In the genomic region with DNA sequence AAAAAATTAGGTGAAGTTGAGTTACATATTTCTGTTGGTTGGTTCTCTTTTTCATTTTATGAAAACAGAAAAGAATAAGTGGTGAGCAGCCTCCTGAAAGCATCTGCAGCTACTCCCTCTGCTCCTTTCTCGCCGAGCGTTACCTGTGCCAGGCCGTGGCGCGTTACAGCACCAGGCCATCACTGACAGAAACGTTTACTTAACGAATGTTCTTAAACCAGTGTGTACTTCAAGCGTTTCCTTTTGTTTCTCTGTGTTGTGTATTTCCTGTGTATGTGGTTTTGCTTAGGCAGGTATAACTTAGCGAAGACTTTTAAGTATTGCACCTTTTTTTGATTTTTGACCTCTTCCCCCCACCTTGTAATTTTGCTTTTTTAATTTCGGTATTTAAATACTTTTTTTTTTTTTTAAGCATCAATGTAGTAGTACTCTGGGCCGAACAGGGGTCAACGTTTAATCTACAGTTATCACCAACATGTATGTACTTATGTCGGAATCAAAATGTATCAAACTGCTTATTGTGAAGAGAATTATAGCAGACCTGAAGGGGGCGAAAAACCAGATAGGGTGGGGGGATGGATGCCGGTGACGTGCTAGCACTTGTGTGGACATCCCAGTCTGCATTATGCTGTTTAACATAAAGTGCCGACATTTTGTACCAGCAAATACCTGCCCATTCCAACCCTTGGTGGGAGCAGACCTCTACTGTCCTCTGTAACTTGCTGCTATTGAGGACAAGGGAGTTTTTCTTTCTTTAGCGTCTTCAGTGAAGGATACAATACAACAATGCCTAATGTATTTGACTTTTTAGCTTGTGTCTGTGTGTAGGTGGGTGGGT, we compare ENCODE assay signal across 15 cellular contexts. TPM values are rescaled to one million over a fixed set of nuclear protein-coding genes. Genes with fewer than 3 reads are reported as not detected.
DNase-seq lines count a peak whose midpoint lies in the region; ATAC-seq and TF ChIP-seq lines count a peak whose summit lies in the region.
"Had no signal": no experiment of that assay in that cellular context is flagged by ENCODE, and none has a peak within 500 bp of the region (broad histone marks: within the 10 kb centered on the region; RNA-seq: fewer than 3 reads in every experiment).

No MANE protein-coding gene starts in this region.

- no peak for TF ChIP-seq CTCF in esophagus muscularis mucosa (IDR thresholded peaks at IDR 0.05)

- H3K36me3 Mint-ChIP-seq in T-helper 1 cell treated with Interleukin-12 subunit alpha and Interleukin-12 subunit beta and Interleukin-4 antibody, amounts not matched to agents 30 μg/mL and 1 μg/mL, for 36 hours (ENCODE audit: low read depth) = peaks cover 50% of the 10 kb centered on the region
- peaks cover 58% of the 10 kb centered on the region for H3K36me3 Mint-ChIP-seq in activated T-cell treated with anti-CD3 and anti-CD28 coated beads, Interleukin-2, amount 50 U/mL, for 24 hours (ENCODE audit: low read depth)

- H3K9me3 ChIP-seq in esophagus muscularis mucosa = no peaks in the 10 kb centered on the region
- H3K9me3 ChIP-seq: MG63 had no signal

- ATAC-seq in stimulated activated naive CD8-positive, alpha-beta T cell treated with anti-CD3 and anti-CD28 coated beads, Interleukin-15, amount 100 ng/mL, for 72 hours = peak; percentile 73
- ATAC-seq in HG03280 (IDR thresholded peaks at IDR 0.05; ENCODE audit: unreplicated experiment) = no peak
- ATAC-seq: right cardiac atrium had no signal

- peaks cover 0 to 36% (median 29%) of the 10 kb centered on the region in 4 donors for H3K4me1 ChIP-seq in esophagus muscularis mucosa

- H3K27me3 Mint-ChIP-seq in T-helper 1 cell treated with Interleukin-12 subunit alpha and Interleukin-12 subunit beta and Interleukin-4 antibody, amounts not matched to agents 30 μg/mL and 1 μg/mL, for 36 hours (ENCODE audit: low read depth) = no peaks in the 10 kb centered on the region
- no peaks in the 10 kb centered on the region for H3K27me3 Mint-ChIP-seq in activated T-cell treated with anti-CD3 and anti-CD28 coated beads, Interleukin-2, amount 50 U/mL, for 24 hours
- no peaks in the 10 kb centered on the region for H3K27me3 Mint-ChIP-seq in stimulated activated naive CD8-positive, alpha-beta T cell treated with anti-CD3 and anti-CD28 coated beads, Interleukin-15, amount 100 ng/mL, for 72 hours
- H3K27me3 Mint-ChIP-seq: dendritic cell treated with granulocyte-macrophage colony-stimulating factor and Interleukin-4, amounts not matched to agents 40 ng/mL and 50 ng/mL, for 4 days had no signal

- H3K4me3 Mint-ChIP-seq in T-helper 1 cell treated with Interleukin-12 subunit alpha and Interleukin-12 subunit beta and Interleukin-4 antibody, amounts not matched to agents 30 μg/mL and 1 μg/mL, for 36 hours = peak overlapping the region; percentile 83
- H3K4me3 Mint-ChIP-seq in activated T-cell treated with anti-CD3 and anti-CD28 coated beads, Interleukin-2, amount 50 U/mL, for 24 hours = peak overlapping the region; percentile 71
- peak overlapping the region; percentile 75 to 83 for H3K4me3 Mint-ChIP-seq in stimulated activated naive CD8-positive, alpha-beta T cell treated with anti-CD3 and anti-CD28 coated beads, Interleukin-15, amount 100 ng/mL, for 72 hours
- H3K4me3 Mint-ChIP-seq: dendritic cell treated with granulocyte-macrophage colony-stimulating factor and Interleukin-4, amounts not matched to agents 40 ng/mL and 50 ng/mL, for 4 days had no signal

- TF ChIP-seq POLR2A in esophagus muscularis mucosa (IDR thresholded peaks at IDR 0.05; ENCODE audit: low read depth) = no peak

- peaks cover 23 to 59% (median 44%) of the 10 kb centered on the region in 4 donors for H3K36me3 ChIP-seq in esophagus muscularis mucosa

- no peaks in the 10 kb centered on the region for H3K27me3 ChIP-seq in esophagus muscularis mucosa
- H3K27me3 ChIP-seq: MG63 had no signal

- H3K27ac Mint-ChIP-seq in T-helper 1 cell treated with Interleukin-12 subunit alpha and Interleukin-12 subunit beta and Interleukin-4 antibody, amounts not matched to agents 30 μg/mL and 1 μg/mL, for 36 hours = peak overlapping the region; percentile 99
- H3K27ac Mint-ChIP-seq in activated T-cell treated with anti-CD3 and anti-CD28 coated beads, Interleukin-2, amount 50 U/mL, for 24 hours = peak overlapping the region; percentile 96
- H3K27ac Mint-ChIP-seq in stimulated activated naive CD8-positive, alpha-beta T cell treated with anti-CD3 and anti-CD28 coated beads, Interleukin-15, amount 100 ng/mL, for 72 hours = peak overlapping the region; percentile 89 to 93
- H3K27ac Mint-ChIP-seq: dendritic cell treated with granulocyte-macrophage colony-stimulating factor and Interleukin-4, amounts not matched to agents 40 ng/mL and 50 ng/mL, for 4 days had no signal

- no peaks in the 10 kb centered on the region for H3K9me3 Mint-ChIP-seq in T-helper 1 cell treated with Interleukin-12 subunit alpha and Interleukin-12 subunit beta and Interleukin-4 antibody, amounts not matched to agents 30 μg/mL and 1 μg/mL, for 36 hours
- H3K9me3 Mint-ChIP-seq in activated T-cell treated with anti-CD3 and anti-CD28 coated beads, Interleukin-2, amount 50 U/mL, for 24 hours = no peaks in the 10 kb centered on the region
- no peaks in the 10 kb centered on the region for H3K9me3 Mint-ChIP-seq in stimulated activated naive CD8-positive, alpha-beta T cell treated with anti-CD3 and anti-CD28 coated beads, Interleukin-15, amount 100 ng/mL, for 72 hours
- H3K9me3 Mint-ChIP-seq: dendritic cell treated with granulocyte-macrophage colony-stimulating factor and Interleukin-4, amounts not matched to agents 40 ng/mL and 50 ng/mL, for 4 days had no signal

- no peak for TF ChIP-seq EP300 in esophagus muscularis mucosa (IDR thresholded peaks at IDR 0.05)

- 82% methylated on average over 19 of the region's 19 CpGs for WGBS in esophagus muscularis mucosa

- no peak overlapping the region for H3K4me3 ChIP-seq in esophagus muscularis mucosa
- H3K4me3 ChIP-seq: lung, MG63 had no signal

- peak overlapping the region in 3 of 4 donors; percentile 2 to 53 (median 26) for H3K27ac ChIP-seq in esophagus muscularis mucosa (replicated peaks in 1 of 4)

- peak; percentile 59 for DNase-seq in activated T-cell treated with anti-CD3 and anti-CD28 coated beads, Interleukin-2, amount 50 U/mL, for 24 hours
- DNase-seq in esophagus muscularis mucosa (ENCODE audit: extremely low spot score) (no peak), SW480 (ENCODE audit: low spot score) (no peak), iPS-NIHi11 (ENCODE audit: low spot score) (no peak)
- DNase-seq in stimulated activated naive CD8-positive, alpha-beta T cell treated with anti-CD3 and anti-CD28 coated beads, Interleukin-15, amount 100 ng/mL, for 72 hours = peak; percentile 36 to 51
- DNase-seq: DMS53, head of caudate nucleus, MG63, NCI-H446, SHP77 had no signal

- H3K4me1 Mint-ChIP-seq in T-helper 1 cell treated with Interleukin-12 subunit alpha and Interleukin-12 subunit beta and Interleukin-4 antibody, amounts not matched to agents 30 μg/mL and 1 μg/mL, for 36 hours (ENCODE audit: low read depth) = peaks cover 59% of the 10 kb centered on the region
- H3K4me1 Mint-ChIP-seq in activated T-cell treated with anti-CD3 and anti-CD28 coated beads, Interleukin-2, amount 50 U/mL, for 24 hours (ENCODE audit: low read depth) = peaks cover 95% of the 10 kb centered on the region
- peaks cover 94% of the 10 kb centered on the region for H3K4me1 Mint-ChIP-seq in stimulated activated naive CD8-positive, alpha-beta T cell treated with anti-CD3 and anti-CD28 coated beads, Interleukin-15, amount 100 ng/mL, for 72 hours

- intact Hi-C loops in esophagus muscularis mucosa (cut with DNase I) = no loop called here

RNA-seq across cellular contexts. Expression of a gene that starts 21.6 kb away (rescaled TPM):
- total RNA-seq in esophagus muscularis mucosa = 10 to 100 TPM; 58.7 to 91.1 (median 76.3) TPM

RNA-seq across cellular contexts. Expression of a gene that starts 45.7 kb away (rescaled TPM):
- 10 to 100 TPM; 29.2 to 53.0 (median 37.1) TPM for total RNA-seq in esophagus muscularis mucosa

Comparison
In these comparisons a context has a peak if more than half of its experiments do, and no peak if none do; other contexts are left out.
1. DNase-seq: peak in activated T-cell treated with anti-CD3 and anti-CD28 coated beads, Interleukin-2, amount 50 U/mL, for 24 hours (single experiment) and stimulated activated naive CD8-positive, alpha-beta T cell treated with anti-CD3 and anti-CD28 coated beads, Interleukin-15, amount 100 ng/mL, for 72 hours (2 of 2); none in esophagus muscularis mucosa (single experiment), SW480 (single experiment) and iPS-NIHi11 (single experiment).
2. Peak in every context shown above with its lines, with median percentiles within 50 percentile points of each other: H3K27ac Mint-ChIP-seq and H3K4me3 Mint-ChIP-seq.